ENCODE assay signal across 23 cellular contexts in genomic region chr2:199147216-199147615, GRCh38.
DNase-seq lines count a peak whose midpoint lies in the region; ATAC-seq and TF ChIP-seq lines count a peak whose summit lies in the region.
"Had no signal": no experiment of that assay in that cellular context is flagged by ENCODE, and none has a peak within 500 bp of the region (broad histone marks: within the 10 kb centered on the region; RNA-seq: fewer than 3 reads in every experiment).

No MANE protein-coding gene starts in this region.

- H3K27ac ChIP-seq in mesendoderm (ENCODE audit: low read depth, low read length) (no peak overlapping the region), right cardiac atrium (ENCODE audit: low read length) (no peak overlapping the region)
- no peak overlapping the region for H3K27ac ChIP-seq in CD4-positive, alpha-beta T cell (ENCODE audit: low read depth, low read length)
- H3K27ac ChIP-seq: SK-N-MC had no signal

- H3K4me2 ChIP-seq in mesendoderm (ENCODE audit: low read length): no peak overlapping the region

- no peaks in the 10 kb centered on the region for H3K27me3 Mint-ChIP-seq in CD4-positive, alpha-beta T cell

- H3K9me3 ChIP-seq in adipocyte (ENCODE audit: control insufficient read depth, low read length) (no peaks in the 10 kb centered on the region), right cardiac atrium (ENCODE audit: control insufficient read depth, low read length) (no peaks in the 10 kb centered on the region)
- no peaks in the 10 kb centered on the region for H3K9me3 ChIP-seq in CD4-positive, alpha-beta T cell (ENCODE audit: control insufficient read depth, low read length)
- H3K9me3 ChIP-seq: BE2C had no signal

- H3K27ac Mint-ChIP-seq in CD4-positive, alpha-beta T cell: no peak overlapping the region
- H3K27ac Mint-ChIP-seq: CD8-positive, alpha-beta T cell; HFFc6 had no signal

- H3K79me1 ChIP-seq in mesendoderm (ENCODE audit: low read length): no peaks in the 10 kb centered on the region

- H2AK5ac ChIP-seq in mesendoderm (ENCODE audit: low read length): no peak overlapping the region

- H4K5ac ChIP-seq in mesendoderm (ENCODE audit: low read length): no peak overlapping the region

- peak overlapping the region; percentile 39 for H2BK120ac ChIP-seq in mesendoderm (ENCODE audit: low read depth, low read length)

- no peak overlapping the region for H3K56ac ChIP-seq in mesendoderm (ENCODE audit: low read length)

- no peak for ATAC-seq in right cardiac atrium
- ATAC-seq in Right ventricle myocardium superior (ENCODE audit: poor library complexity): no peak
- ATAC-seq in CD4-positive, alpha-beta T cell (ENCODE audit: poor library complexity): no peak
- ATAC-seq: CD8-positive, alpha-beta T cell; PC-3 had no signal

- POLR2A ChIA-PET in CD4-positive, alpha-beta T cell (lab: Charles Lee): no interaction called here

- H2BK5ac ChIP-seq in mesendoderm (ENCODE audit: low read length): no peak overlapping the region

- intact Hi-C loops in right cardiac atrium (cut with DNase I) (no loop called here), Right ventricle myocardium superior (cut with DNase I) (no loop called here)
- intact Hi-C loops in CD4-positive, alpha-beta T cell (cut with DNase I, micrococcal nuclease): no loop called here

- H3K36me3 ChIP-seq in adipocyte (ENCODE audit: control insufficient read depth, insufficient read depth, low read length, severe bottlenecking) (no peaks in the 10 kb centered on the region), mesendoderm (ENCODE audit: control insufficient read depth, insufficient read depth, low read length) (no peaks in the 10 kb centered on the region)
- H3K36me3 ChIP-seq: BE2C had no signal

- no peak for TF ChIP-seq CTCF in HFF-Myc (IDR thresholded peaks at IDR 0.05; ENCODE audit: low read depth, low read length, missing control alignments)
- TF ChIP-seq CTCF in CD4-positive, alpha-beta T cell (IDR thresholded peaks at IDR 0.05): no peak

- H3K27me3 ChIP-seq in adipocyte (replicated peaks; ENCODE audit: control insufficient read depth, insufficient read depth, low read length) (no peaks in the 10 kb centered on the region), mesendoderm (ENCODE audit: insufficient read depth, low read length, poor library complexity) (no peaks in the 10 kb centered on the region), right cardiac atrium (ENCODE audit: control insufficient read depth, insufficient read depth) (no peaks in the 10 kb centered on the region)
- no peaks in the 10 kb centered on the region for H3K27me3 ChIP-seq in CD4-positive, alpha-beta T cell (ENCODE audit: control insufficient read depth, insufficient read depth, low read length)
- H3K27me3 ChIP-seq: BE2C had no signal

- CTCF ChIA-PET in CD4-positive, alpha-beta T cell (lab: Charles Lee): no interaction called here

- H3K4me1 ChIP-seq in adipocyte (ENCODE audit: control insufficient read depth, insufficient read depth, low read length): peaks cover 11% of the 10 kb centered on the region
- no peaks in the 10 kb centered on the region for H3K4me1 ChIP-seq in mesendoderm (ENCODE audit: control insufficient read depth, low read depth, low read length)
- H3K4me1 ChIP-seq in right cardiac atrium (ENCODE audit: control insufficient read depth, insufficient read depth, low read length): no peaks in the 10 kb centered on the region
- H3K4me1 ChIP-seq: BE2C had no signal

- H3K4me3 Mint-ChIP-seq in CD4-positive, alpha-beta T cell: no peak overlapping the region
- H3K4me3 Mint-ChIP-seq: CD8-positive, alpha-beta T cell; HFFc6 had no signal

- H3K4me3 ChIP-seq in HFF-Myc (replicated peaks; ENCODE audit: low read depth, low read length) (no peak overlapping the region), adipocyte (ENCODE audit: low read length) (no peak overlapping the region), mesendoderm (ENCODE audit: low read length) (no peak overlapping the region), right cardiac atrium (ENCODE audit: low read length) (no peak overlapping the region)
- H3K4me3 ChIP-seq: SK-N-MC had no signal

- no peaks in the 10 kb centered on the region for H3K36me3 Mint-ChIP-seq in CD4-positive, alpha-beta T cell (ENCODE audit: low read depth)
- H3K36me3 Mint-ChIP-seq: CD8-positive, alpha-beta T cell had no signal

- H3K4me1 Mint-ChIP-seq in CD4-positive, alpha-beta T cell (ENCODE audit: low read depth): no peaks in the 10 kb centered on the region

- H3K79me2 ChIP-seq in mesendoderm (ENCODE audit: control insufficient read depth, insufficient read depth, low read length): no peaks in the 10 kb centered on the region

- no peak overlapping the region for H3K4ac ChIP-seq in mesendoderm (ENCODE audit: low read depth, low read length)

- H2BK15ac ChIP-seq in mesendoderm (replicated peaks; ENCODE audit: low read depth): no peak overlapping the region

- H4K8ac ChIP-seq in mesendoderm (ENCODE audit: low read depth, low read length): no peak overlapping the region

- H3K23ac ChIP-seq in mesendoderm (ENCODE audit: low read length): no peak overlapping the region

- DNase-seq in AG20443 (ENCODE audit: low spot score) (peak; percentile 66), HFF-Myc (ENCODE audit: extremely low read depth, low read depth) (peak; percentile 78), adipocyte (ENCODE audit: low read depth) (peak; percentile 54), mesendoderm (no peak), NCI-H774 (lab: John Stamatoyannopoulos, UW) (no peak), right cardiac atrium (no peak), Right ventricle myocardium superior (no peak)
- DNase-seq in CD4-positive, alpha-beta T cell: no peak
- DNase-seq: BE2C; CD8-positive, alpha-beta T cell; DMS79 treated with DMSO at 0.1 percent for 48 hours; GDM1; HFFc6; IMR-90; Kasumi-1; MM.1S; NCI-H1105; NCI-H1694 treated with DMSO at 0.1 percent for 48 hours; NCI-H2107; NCI-H226; NCI-H69; PC-3 had no signal

- H3K9ac ChIP-seq in adipocyte (ENCODE audit: low read length) (no peak overlapping the region), mesendoderm (ENCODE audit: low read length) (no peak overlapping the region)

- no peak overlapping the region for H3K18ac ChIP-seq in mesendoderm (ENCODE audit: low read length)

- H3K9me3 Mint-ChIP-seq in CD4-positive, alpha-beta T cell: peaks cover 3% of the 10 kb centered on the region
- H3K9me3 Mint-ChIP-seq: CD8-positive, alpha-beta T cell; HFFc6 had no signal

Comparison
In these comparisons a context has a peak if more than half of its experiments do, and no peak if none do; other contexts are left out.
1. DNase-seq: peak in AG20443 (single experiment), HFF-Myc (single experiment) and adipocyte (single experiment); none in mesendoderm (single experiment), NCI-H774 (single experiment), right cardiac atrium (0 of 3), Right ventricle myocardium superior (single experiment) and CD4-positive, alpha-beta T cell (0 of 10).